Comparison of ENCODE assay signal across 8 cellular contexts in genomic region chr15:55407949-55408766, GRCh38. TPM values are rescaled to one million over a fixed set of nuclear protein-coding genes. Genes with fewer than 3 reads are reported as not detected.
DNase-seq lines count a peak whose midpoint lies in the region; ATAC-seq, FAIRE-seq and TF ChIP-seq lines count a peak whose summit lies in the region.

A gene with protein sequence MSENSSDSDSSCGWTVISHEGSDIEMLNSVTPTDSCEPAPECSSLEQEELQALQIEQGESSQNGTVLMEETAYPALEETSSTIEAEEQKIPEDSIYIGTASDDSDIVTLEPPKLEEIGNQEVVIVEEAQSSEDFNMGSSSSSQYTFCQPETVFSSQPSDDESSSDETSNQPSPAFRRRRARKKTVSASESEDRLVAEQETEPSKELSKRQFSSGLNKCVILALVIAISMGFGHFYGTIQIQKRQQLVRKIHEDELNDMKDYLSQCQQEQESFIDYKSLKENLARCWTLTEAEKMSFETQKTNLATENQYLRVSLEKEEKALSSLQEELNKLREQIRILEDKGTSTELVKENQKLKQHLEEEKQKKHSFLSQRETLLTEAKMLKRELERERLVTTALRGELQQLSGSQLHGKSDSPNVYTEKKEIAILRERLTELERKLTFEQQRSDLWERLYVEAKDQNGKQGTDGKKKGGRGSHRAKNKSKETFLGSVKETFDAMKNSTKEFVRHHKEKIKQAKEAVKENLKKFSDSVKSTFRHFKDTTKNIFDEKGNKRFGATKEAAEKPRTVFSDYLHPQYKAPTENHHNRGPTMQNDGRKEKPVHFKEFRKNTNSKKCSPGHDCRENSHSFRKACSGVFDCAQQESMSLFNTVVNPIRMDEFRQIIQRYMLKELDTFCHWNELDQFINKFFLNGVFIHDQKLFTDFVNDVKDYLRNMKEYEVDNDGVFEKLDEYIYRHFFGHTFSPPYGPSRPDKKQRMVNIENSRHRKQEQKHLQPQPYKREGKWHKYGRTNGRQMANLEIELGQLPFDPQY (minus strand): TSS chr15:55408359. CDS start chr15:55389424, 18,935 bp downstream.
Gene PIERCE2, plus strand, starts transcription at chr15:55408495. Its CDS starts 274 bp downstream, at chr15:55408769.

- TF ChIP-seq CTCF in C4-2B (conservative IDR thresholded peaks at IDR 0.05) (peak; percentile 79), HepG2 (CRISPR knock-in tag; IDR thresholded peaks at IDR 0.05) (peak; percentile 75)

- H3K9me3 ChIP-seq in HepG2 (ENCODE audit: low read length): no peaks in the 10 kb centered on the region

- peak; percentile 66 to 72 for TF ChIP-seq POLR2A in HepG2 (IDR thresholded peaks at IDR 0.05; ENCODE audit: insufficient read depth in 1 of 2, low read depth in 2 of 2, low read length in 2 of 2)

- peak; percentile 55 for FAIRE-seq in HepG2 (lab: Jason Lieb, UNC)

- POLR2A ChIA-PET in HepG2 (lab: Yijun Ruan, JAX): interaction anchor here (0.8 to 2.4 kb wide), 11 partner anchors 9 to 211 kb away, joined by 3 to 30 read pairs (median 4); partner anchors contain the start of genes PIGB, PIGBOS1 and RSL24D1

- ATAC-seq in GM19324 (IDR thresholded peaks at IDR 0.05; ENCODE audit: low FRiP score, unreplicated experiment) (peak; percentile 98), HG03469 (IDR thresholded peaks at IDR 0.05; ENCODE audit: unreplicated experiment) (peak; percentile 93), HepG2 (peak; percentile 93)

- TF ChIP-seq EP300 in HepG2 (IDR thresholded peaks at IDR 0.05; ENCODE audit: low read depth in 2 of 2, low read length in 2 of 2) (no peak; a peak in 1 of 4 replicates), HepG2 (CRISPR knock-in tag; IDR thresholded peaks at IDR 0.05; ENCODE audit: borderline replicate concordance) (no peak)

- TF ChIP-seq RAD21 in HepG2 (CRISPR knock-in tag; IDR thresholded peaks at IDR 0.05): peak; percentile 74

- DNase-seq in NCI-H526 treated with DMSO at 0.1 percent for 48 hours (lab: John Stamatoyannopoulos, UW): peak; percentile 84
- peak; percentile 70 to 78 for DNase-seq in activated CD4-positive, alpha-beta T cell treated with anti-CD3 and anti-CD28 coated beads, Interleukin-2, amount 50 U/mL, for 24 hours (ENCODE audit: low read depth in 1 of 2, low spot score in 1 of 2)
- DNase-seq in dermis blood vessel endothelial cell: peak; percentile 96
- DNase-seq in HepG2 (ENCODE audit: low spot score): peak; percentile 87
- DNase-seq in stimulated activated CD4-positive, alpha-beta T cell treated with anti-CD3 and anti-CD28 coated beads, Interleukin-4, amount 100 ng/mL, for 1 hour: peak; percentile 84

- in situ Hi-C loops in HepG2 (cut with HindIII; ENCODE audit: extremely low pct_ligation_motif_present, low pct_unique_long_range_greater_than_20kb): no loop called here

- no peaks in the 10 kb centered on the region for H4K20me1 ChIP-seq in HepG2 (ENCODE audit: insufficient read depth, low read length)

- no peaks in the 10 kb centered on the region for H3K79me2 ChIP-seq in HepG2 (ENCODE audit: insufficient read depth, low read length)

- peaks cover 37% of the 10 kb centered on the region for H3K4me1 ChIP-seq in HepG2 (ENCODE audit: insufficient read depth, low read length)

- BruUV-seq in HepG2 (replicated peaks; lab: Mats Ljungman, UMichigan): TSS peak; percentile 48

- CTCF ChIA-PET in HepG2 (lab: Yijun Ruan, JAX; ENCODE audit: low intra/inter-chr PET ratio, low total read pairs): interaction anchor here (1.2 kb wide), 1 partner anchor 27 kb away, joined by 5 read pairs; no protein-coding TSS in a partner anchor

- intact Hi-C loops in HepG2 (cut with micrococcal nuclease; ENCODE audit: unreplicated experiment): loop anchor here (5.0 kb wide), 1 partner anchor 91 kb away; the partner anchor contains the start of genes PIGB and PIGBOS1

- peak within 1 kb of the TSS; percentile 70 to 86 (median 76) for H3K4me3 ChIP-seq in HepG2 (replicated peaks in 1 of 3; ENCODE audit: insufficient read depth in 1 of 3, low read depth in 2 of 3, low read length in 3 of 3)

- 2% methylated on average over 14 of the region's 72 CpGs for WGBS in HepG2 (ENCODE audit: low lambda C conversion rate)

- H2AFZ ChIP-seq in HepG2 (ENCODE audit: low read length): peak within 1 kb of the TSS; percentile 94

- H3K4me2 ChIP-seq in HepG2 (ENCODE audit: low read depth, low read length): peak within 1 kb of the TSS; percentile 94

- no peaks in the 10 kb centered on the region for H3K27me3 ChIP-seq in HepG2 (ENCODE audit: control insufficient read depth in 1 of 2, insufficient read depth in 2 of 2, low read length in 2 of 2)

- H3K9ac ChIP-seq in HepG2 (ENCODE audit: insufficient read depth, low read depth, low read length): peak within 1 kb of the TSS; percentile 77

- H3K27ac ChIP-seq in C4-2B (peak within 1 kb of the TSS; percentile 75), HepG2 (ENCODE audit: extremely low read length, insufficient read depth, low read length) (peak within 1 kb of the TSS; percentile 89)

- H3K36me3 ChIP-seq in HepG2 (replicated peaks in 1 of 2; ENCODE audit: control insufficient read depth in 1 of 2, insufficient read depth in 2 of 2, low read length in 2 of 2): no peaks in the 10 kb centered on the region

TF ChIP-seq in HepG2, 621 proteins besides CTCF, POLR2A, EP300 and RAD21 (continues in another document):
- TF ChIP-seq ZNF383 (CRISPR knock-in tag; IDR thresholded peaks at IDR 0.05; ENCODE audit: borderline replicate concordance): no peak
- TF ChIP-seq AGO2 (optimal IDR thresholded peaks at IDR 0.05; ENCODE audit: low read depth, low read length): no peak
- no peak; the same call in 1 of the 2 replicates for TF ChIP-seq ZNF782 (CRISPR knock-in tag; IDR thresholded peaks at IDR 0.05; ENCODE audit: borderline replicate concordance)
- no peak for TF ChIP-seq JARID2 (CRISPR knock-in tag; IDR thresholded peaks at IDR 0.05; ENCODE audit: insufficient replicate concordance)
- TF ChIP-seq, protein P1, sequence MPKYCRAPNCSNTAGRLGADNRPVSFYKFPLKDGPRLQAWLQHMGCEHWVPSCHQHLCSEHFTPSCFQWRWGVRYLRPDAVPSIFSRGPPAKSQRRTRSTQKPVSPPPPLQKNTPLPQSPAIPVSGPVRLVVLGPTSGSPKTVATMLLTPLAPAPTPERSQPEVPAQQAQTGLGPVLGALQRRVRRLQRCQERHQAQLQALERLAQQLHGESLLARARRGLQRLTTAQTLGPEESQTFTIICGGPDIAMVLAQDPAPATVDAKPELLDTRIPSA (CRISPR knock-in tag; IDR thresholded peaks at IDR 0.05; ENCODE audit: borderline replicate concordance): no peak
- TF ChIP-seq MXD4 (CRISPR knock-in tag; IDR thresholded peaks at IDR 0.05): no peak; the same call in 1 of the 2 replicates
- no peak for TF ChIP-seq ELF4 (CRISPR knock-in tag; IDR thresholded peaks at IDR 0.05; ENCODE audit: borderline replicate concordance)

RNA-seq across cellular contexts. Expression of the first gene that starts in this region (rescaled TPM):
- total RNA-seq in dermis blood vessel endothelial cell: 70.5 and 84.7 TPM in 2 replicates
- 15.9 and 19.5 TPM in 2 replicates for total RNA-seq in HepG2 (2016; rRNA removed; fragmentation: Illumina TruSeq; extraction: Trizol)
- total RNA-seq in HepG2 (2016; cell fraction: cytosol; rRNA removed; fragmentation: Illumina TruSeq; extraction: Trizol; ENCODE audit: low read depth): 0.97 and 1.1 TPM in 2 replicates
- total RNA-seq in HepG2 (2016; cell fraction: insoluble cytoplasmic fraction; rRNA removed; fragmentation: Illumina TruSeq; extraction: Trizol): 13.7 and 17.9 TPM in 2 replicates
- 2.4 and 5.2 TPM in 2 replicates for total RNA-seq in HepG2 (2016; cell fraction: membrane; rRNA removed; fragmentation: Illumina TruSeq; extraction: Trizol)
- 17.0 and 20.4 TPM in 2 replicates for total RNA-seq in HepG2 (2016; cell fraction: nucleus; rRNA removed; fragmentation: Illumina TruSeq; extraction: Trizol)
- 16.1 and 16.4 TPM in 2 replicates for polyA plus RNA-seq in HepG2 (2011; rRNA removed)
- polyA plus RNA-seq in HepG2 (2011; cell fraction: cytosol; rRNA removed): 5.7 and 12.2 TPM in 2 replicates
- polyA plus RNA-seq in HepG2 (2011; cell fraction: nucleus; rRNA removed): 5.9 and 6.9 TPM in 2 replicates
- polyA plus RNA-seq in HepG2 (2012): 18.8 and 28.8 TPM in 2 replicates
- polyA plus RNA-seq in HepG2 (2016; cell fraction: cytosol; fragmentation: Illumina TruSeq; extraction: Trizol; ENCODE audit: low read depth): 0.57 and 0.70 TPM in 2 replicates
- 11.2 TPM in 2 replicates for polyA plus RNA-seq in HepG2 (2016; cell fraction: insoluble cytoplasmic fraction; fragmentation: Illumina TruSeq; extraction: Trizol; ENCODE audit: low read depth)
- 1.4 and 1.9 TPM in 2 replicates for polyA plus RNA-seq in HepG2 (2016; cell fraction: membrane; fragmentation: Illumina TruSeq; extraction: Trizol; ENCODE audit: low read depth)
- 16.5 and 18.4 TPM in 2 replicates for polyA plus RNA-seq in HepG2 (2016; cell fraction: nucleus; fragmentation: Illumina TruSeq; extraction: Trizol; ENCODE audit: insufficient read depth, low read depth)
- 9.9 and 37.8 TPM in 2 replicates for polyA minus RNA-seq in HepG2 (2011; rRNA and poly(A)+ RNA removed; ENCODE audit: low replicate concordance)
- 16.7 and 31.1 TPM in 2 replicates for polyA minus RNA-seq in HepG2 (2011; cell fraction: cytosol; rRNA and poly(A)+ RNA removed)
- 18.3 and 24.1 TPM in 2 replicates for polyA minus RNA-seq in HepG2 (2011; cell fraction: nucleus; rRNA and poly(A)+ RNA removed)

RNA-seq across cellular contexts. Expression of gene PIERCE2, which starts in this region (rescaled TPM):
- 0.79 and 0.85 TPM in 2 replicates for total RNA-seq in dermis blood vessel endothelial cell
- not detected in 2 replicates for total RNA-seq in HepG2 (2016; rRNA removed; fragmentation: Illumina TruSeq; extraction: Trizol)
- not detected in 2 replicates for total RNA-seq in HepG2 (2016; cell fraction: cytosol; rRNA removed; fragmentation: Illumina TruSeq; extraction: Trizol; ENCODE audit: low read depth)
- total RNA-seq in HepG2 (2016; cell fraction: insoluble cytoplasmic fraction; rRNA removed; fragmentation: Illumina TruSeq; extraction: Trizol): 0.22 TPM in 1 of 2 replicates, not detected in the other
- not detected in 2 replicates for total RNA-seq in HepG2 (2016; cell fraction: membrane; rRNA removed; fragmentation: Illumina TruSeq; extraction: Trizol)
- total RNA-seq in HepG2 (2016; cell fraction: nucleus; rRNA removed; fragmentation: Illumina TruSeq; extraction: Trizol): not detected in 2 replicates
- polyA plus RNA-seq in HepG2 (2011; rRNA removed): 0.09 TPM in 1 of 2 replicates, not detected in the other
- polyA plus RNA-seq in HepG2 (2011; cell fraction: cytosol; rRNA removed): 0.11 TPM in 1 of 2 replicates, not detected in the other
- polyA plus RNA-seq in HepG2 (2011; cell fraction: nucleus; rRNA removed): not detected in 2 replicates
- 0.21 TPM in 1 of 2 replicates, not detected in the other for polyA plus RNA-seq in HepG2 (2012)
- polyA plus RNA-seq in HepG2 (2016; cell fraction: cytosol; fragmentation: Illumina TruSeq; extraction: Trizol; ENCODE audit: low read depth): 0.27 and 0.31 TPM in 2 replicates
- polyA plus RNA-seq in HepG2 (2016; cell fraction: insoluble cytoplasmic fraction; fragmentation: Illumina TruSeq; extraction: Trizol; ENCODE audit: low read depth): not detected in 2 replicates
- not detected in 2 replicates for polyA plus RNA-seq in HepG2 (2016; cell fraction: membrane; fragmentation: Illumina TruSeq; extraction: Trizol; ENCODE audit: low read depth)
- polyA plus RNA-seq in HepG2 (2016; cell fraction: nucleus; fragmentation: Illumina TruSeq; extraction: Trizol; ENCODE audit: insufficient read depth, low read depth): not detected in 2 replicates
- polyA minus RNA-seq in HepG2 (2011; rRNA and poly(A)+ RNA removed; ENCODE audit: low replicate concordance): 0.91 TPM in 1 of 2 replicates, not detected in the other
- polyA minus RNA-seq in HepG2 (2011; cell fraction: cytosol; rRNA and poly(A)+ RNA removed): not detected in 2 replicates
- not detected in 2 replicates for polyA minus RNA-seq in HepG2 (2011; cell fraction: nucleus; rRNA and poly(A)+ RNA removed)

Comparison
In these comparisons a context has a peak if more than half of its experiments do, and no peak if none do; other contexts are left out.
1. Peak in every context shown above with its lines: DNase-seq, ATAC-seq, H3K4me3 ChIP-seq and H3K27ac ChIP-seq.